2 cellular contexts compared by ENCODE assay signal in genomic region chr5:177605078-177605477, GRCh38.
TF ChIP-seq lines count a peak whose summit lies in the region.

No MANE protein-coding gene starts in this region.

TF ChIP-seq in GM12891, 5 proteins besides CTCF, POLR2A, EP300 and RAD21 (continued from another document):
- no peak for TF ChIP-seq POLR2AphosphoS5 (IDR thresholded peaks at IDR 0.05; ENCODE audit: low read depth, low read length)

TF ChIP-seq in GM23338, 12 proteins besides CTCF, POLR2A, EP300 and RAD21:
- TF ChIP-seq ETS1 (IDR thresholded peaks at IDR 0.05), result no peak
- TF ChIP-seq EZH2phosphoT487 (IDR thresholded peaks at IDR 0.05; ENCODE audit: unreplicated experiment), result no peak
- no peak for TF ChIP-seq ZNF462 (CRISPR knock-in tag; IDR thresholded peaks at IDR 0.05)
- TF ChIP-seq EZH2 (IDR thresholded peaks at IDR 0.05; ENCODE audit: low read depth, unreplicated experiment), result no peak
- TF ChIP-seq STAT1 (IDR thresholded peaks at IDR 0.05; ENCODE audit: unreplicated experiment), result no peak
- no peak for TF ChIP-seq REST (IDR thresholded peaks at IDR 0.05; ENCODE audit: unreplicated experiment)
- no peak for TF ChIP-seq JUNB (IDR thresholded peaks at IDR 0.05; ENCODE audit: unreplicated experiment)
- no peak for TF ChIP-seq ZNF331 (CRISPR knock-in tag; IDR thresholded peaks at IDR 0.05; ENCODE audit: low read depth)
- TF ChIP-seq POLR2AphosphoS5 (IDR thresholded peaks at IDR 0.05; ENCODE audit: low read depth), result no peak
- TF ChIP-seq NANOG (IDR thresholded peaks at IDR 0.05; ENCODE audit: borderline replicate concordance), result no peak
- TF ChIP-seq ZNF114 (CRISPR knock-in tag; IDR thresholded peaks at IDR 0.05), result no peak
- TF ChIP-seq CREB1 (CRISPR knock-in tag; IDR thresholded peaks at IDR 0.05; ENCODE audit: low read depth), result no peak
